Comparison of ENCODE assay signal across 20 cellular contexts in the genomic region with DNA sequence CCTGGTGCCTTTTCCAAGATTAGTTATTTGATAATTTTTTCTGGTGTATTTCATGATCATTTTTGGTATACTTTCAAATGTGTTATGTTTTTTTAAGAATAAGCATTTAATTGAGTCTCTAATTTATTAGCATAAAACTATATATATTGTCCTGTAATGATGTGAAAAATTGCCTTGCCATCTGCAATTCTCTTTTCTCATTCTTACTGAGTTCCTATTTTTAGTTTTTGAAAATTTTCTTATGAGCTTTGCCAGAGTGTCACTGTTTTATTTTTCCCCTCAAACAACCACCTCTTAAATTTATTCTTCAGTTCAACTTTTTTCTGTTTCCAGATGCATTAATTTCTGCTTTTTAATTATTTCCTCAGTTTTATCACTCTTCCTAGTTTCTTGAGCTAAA. TPM values are rescaled to one million over a fixed set of nuclear protein-coding genes. Genes with fewer than 3 reads are reported as not detected.
A peak's percentile ranks its signal among the peaks of the same experiment; 100 is the strongest.
DNase-seq lines count a peak whose midpoint lies in the region; ATAC-seq, FAIRE-seq and TF ChIP-seq lines count a peak whose summit lies in the region.
"Had no signal": no experiment of that assay in that cellular context is flagged by ENCODE, and none has a peak within 500 bp of the region (broad histone marks: within the 10 kb centered on the region; RNA-seq: fewer than 3 reads in every experiment).

No MANE protein-coding gene starts in this region.

- DNase-seq in activated T-cell treated with anti-CD3 and anti-CD28 coated beads, Interleukin-2, amount 50 U/mL, for 24 hours = no peak
- no peak for DNase-seq in activated T-cell treated with anti-CD3 and anti-CD28 coated beads, Interleukin-2, amount 50 U/mL, for 4 hours
- DNase-seq in GM19239 (ENCODE audit: insufficient read length, low spot score) = no peak
- DNase-seq in activated B cell treated with CpG ODN at 0.5 μM for 24 hours = no peak
- DNase-seq in naive thymus-derived CD4-positive, alpha-beta T cell = no peak
- DNase-seq in Caco-2 = no peak
- no peak for DNase-seq in hypothalamus (lab: John Stamatoyannopoulos, UW)
- DNase-seq in natural killer cell = no peak
- DNase-seq: DMS 273 treated with DMSO at 0.1 percent for 48 hours; HFFc6; NCI-H1105; NCI-H187 treated with DMSO at 0.1 percent for 48 hours; NCI-H526 treated with DMSO at 0.1 percent for 48 hours; NK-92 treated with Interleukin-12 subunit alpha and Interleukin-12 subunit beta, amount 100 ng/mL, for 24 hours; OCI-M1; RPMI8226 had no signal

- CTCF ChIA-PET in activated B cell treated with CpG ODN at 0.5 μM for 24 hours (lab: Charles Lee) (interaction anchor here (0.8 kb wide), 1 partner anchor 147 kb away, joined by 4 read pairs; no protein-coding TSS in a partner anchor), Caco-2 (lab: Charles Lee) (no interaction called here)
- CTCF ChIA-PET in naive thymus-derived CD4-positive, alpha-beta T cell (lab: Charles Lee) = interaction anchor here (0.9 to 1.5 kb wide), 2 partner anchors 58 to 115 kb away, joined by 3 read pairs; no protein-coding TSS in a partner anchor

- peaks cover 49% of the 10 kb centered on the region for H3K4me1 Mint-ChIP-seq in activated T-cell treated with anti-CD3 and anti-CD28 coated beads, Interleukin-2, amount 50 U/mL, for 24 hours (ENCODE audit: low read depth)
- H3K4me1 Mint-ChIP-seq in activated T-cell treated with anti-CD3 and anti-CD28 coated beads, Interleukin-2, amount 50 U/mL, for 4 hours (ENCODE audit: low read depth) = peaks cover 58% of the 10 kb centered on the region
- H3K4me1 Mint-ChIP-seq in activated B cell treated with CpG ODN at 0.5 μM for 24 hours (peaks cover 86% of the 10 kb centered on the region), Caco-2 (ENCODE audit: low read depth, unreplicated experiment) (no peaks in the 10 kb centered on the region), natural killer cell (peaks cover 62 to 74% of the 10 kb centered on the region in 2 donors)
- peaks cover 16 to 80% (median 66%) of the 10 kb centered on the region in 7 donors for H3K4me1 Mint-ChIP-seq in naive thymus-derived CD4-positive, alpha-beta T cell

- peak overlapping the region; percentile 28 for H3K27ac Mint-ChIP-seq in activated T-cell treated with anti-CD3 and anti-CD28 coated beads, Interleukin-2, amount 50 U/mL, for 24 hours
- peak overlapping the region; percentile 74 for H3K27ac Mint-ChIP-seq in activated B cell treated with CpG ODN at 0.5 μM for 24 hours
- H3K27ac Mint-ChIP-seq in naive thymus-derived CD4-positive, alpha-beta T cell = peak overlapping the region in 7 of 9 donors; percentile 3 to 86 (median 55)
- no peak overlapping the region for H3K27ac Mint-ChIP-seq in Caco-2 (ENCODE audit: unreplicated experiment)
- H3K27ac Mint-ChIP-seq in natural killer cell = peak overlapping the region in 1 of 2 donors; percentile 57
- H3K27ac Mint-ChIP-seq: HFFc6 had no signal

- no peaks in the 10 kb centered on the region for H3K9me3 ChIP-seq in naive thymus-derived CD4-positive, alpha-beta T cell (ENCODE audit: control insufficient read depth in 2 of 3, low read length in 3 of 3)
- H3K9me3 ChIP-seq in Caco-2 = no peaks in the 10 kb centered on the region

- H3K4me3 ChIP-seq in naive thymus-derived CD4-positive, alpha-beta T cell (ENCODE audit: low read length) = no peak overlapping the region
- no peak overlapping the region for H3K4me3 ChIP-seq in Caco-2 (ENCODE audit: low read depth, low read length)

- POLR2A ChIA-PET in activated B cell treated with CpG ODN at 0.5 μM for 24 hours (lab: Charles Lee) (interaction anchor here (1.1 kb wide), 1 partner anchor 17 kb away, joined by 5 read pairs; no protein-coding TSS in a partner anchor), Caco-2 (lab: Charles Lee) (no interaction called here)
- POLR2A ChIA-PET in naive thymus-derived CD4-positive, alpha-beta T cell (lab: Charles Lee) = no interaction called here

- FAIRE-seq in GM19239 (lab: Jason Lieb, UNC) = peak; percentile 4
- FAIRE-seq: H54, HepG2 had no signal

- TF ChIP-seq CTCF in activated B cell treated with CpG ODN at 0.5 μM for 24 hours (IDR thresholded peaks at IDR 0.05) (no peak), Caco-2 (IDR thresholded peaks at IDR 0.05; ENCODE audit: insufficient read depth in 1 of 2, low read depth in 1 of 2, low read length in 1 of 2, severe bottlenecking in 1 of 2, unreplicated experiment in 1 of 2) (no peak), natural killer cell (IDR thresholded peaks at IDR 0.05) (no peak)

- no TSS peak for BruUV-seq in Caco-2 (replicated peaks; lab: Mats Ljungman, UMichigan)

- no peaks in the 10 kb centered on the region for H3K9me3 Mint-ChIP-seq in activated T-cell treated with anti-CD3 and anti-CD28 coated beads, Interleukin-2, amount 50 U/mL, for 24 hours
- H3K9me3 Mint-ChIP-seq in activated T-cell treated with anti-CD3 and anti-CD28 coated beads, Interleukin-2, amount 50 U/mL, for 4 hours = no peaks in the 10 kb centered on the region
- H3K9me3 Mint-ChIP-seq in activated B cell treated with CpG ODN at 0.5 μM for 24 hours = no peaks in the 10 kb centered on the region
- H3K9me3 Mint-ChIP-seq in naive thymus-derived CD4-positive, alpha-beta T cell = no peaks in the 10 kb centered on the region
- H3K9me3 Mint-ChIP-seq in Caco-2 (ENCODE audit: unreplicated experiment) = no peaks in the 10 kb centered on the region
- no peaks in the 10 kb centered on the region for H3K9me3 Mint-ChIP-seq in natural killer cell

- H3K36me3 ChIP-seq in naive thymus-derived CD4-positive, alpha-beta T cell (ENCODE audit: control insufficient read depth in 2 of 3, insufficient read depth in 3 of 3, low read length in 3 of 3) = no peaks in the 10 kb centered on the region
- no peaks in the 10 kb centered on the region for H3K36me3 ChIP-seq in Caco-2 (ENCODE audit: control insufficient read depth, insufficient read depth, low read length)

- no peak overlapping the region for H3K27ac ChIP-seq in naive thymus-derived CD4-positive, alpha-beta T cell (ENCODE audit: low read depth, low read length)
- H3K27ac ChIP-seq: 22Rv1 had no signal

- no peaks in the 10 kb centered on the region for H3K27me3 Mint-ChIP-seq in activated T-cell treated with anti-CD3 and anti-CD28 coated beads, Interleukin-2, amount 50 U/mL, for 24 hours
- H3K27me3 Mint-ChIP-seq in activated T-cell treated with anti-CD3 and anti-CD28 coated beads, Interleukin-2, amount 50 U/mL, for 4 hours (ENCODE audit: low read depth) = no peaks in the 10 kb centered on the region
- H3K27me3 Mint-ChIP-seq in activated B cell treated with CpG ODN at 0.5 μM for 24 hours (no peaks in the 10 kb centered on the region), Caco-2 (ENCODE audit: insufficient read depth, unreplicated experiment) (no peaks in the 10 kb centered on the region), natural killer cell (ENCODE audit: low read depth in 2 of 2) (no peaks in the 10 kb centered on the region)
- no peaks in the 10 kb centered on the region for H3K27me3 Mint-ChIP-seq in naive thymus-derived CD4-positive, alpha-beta T cell

- intact Hi-C loops in activated B cell treated with CpG ODN at 0.5 μM for 24 hours (cut with micrococcal nuclease) = no loop called here
- intact Hi-C loops in naive thymus-derived CD4-positive, alpha-beta T cell (cut with micrococcal nuclease) = no loop called here
- intact Hi-C loops in Caco-2 (cut with micrococcal nuclease; ENCODE audit: unreplicated experiment) = no loop called here
- intact Hi-C loops in natural killer cell (cut with micrococcal nuclease) = loop anchor here (5.0 kb wide), 1 partner anchor 33 kb away; no protein-coding TSS in a partner anchor

- no peak for ATAC-seq in activated T-cell treated with anti-CD3 and anti-CD28 coated beads, Interleukin-2, amount 50 U/mL, for 4 hours
- ATAC-seq in activated B cell treated with CpG ODN at 0.5 μM for 24 hours (ENCODE audit: low read depth) (no peak), natural killer cell (no peak)
- ATAC-seq in naive thymus-derived CD4-positive, alpha-beta T cell = no peak
- ATAC-seq: HepG2 had no signal

- H3K4me3 Mint-ChIP-seq in activated T-cell treated with anti-CD3 and anti-CD28 coated beads, Interleukin-2, amount 50 U/mL, for 24 hours = no peak overlapping the region
- H3K4me3 Mint-ChIP-seq in activated T-cell treated with anti-CD3 and anti-CD28 coated beads, Interleukin-2, amount 50 U/mL, for 4 hours = no peak overlapping the region
- H3K4me3 Mint-ChIP-seq in activated B cell treated with CpG ODN at 0.5 μM for 24 hours (no peak overlapping the region), Caco-2 (ENCODE audit: unreplicated experiment) (no peak overlapping the region), natural killer cell (no peak overlapping the region)
- no peak overlapping the region for H3K4me3 Mint-ChIP-seq in naive thymus-derived CD4-positive, alpha-beta T cell
- H3K4me3 Mint-ChIP-seq: HFFc6 had no signal

- H3K36me3 Mint-ChIP-seq in activated T-cell treated with anti-CD3 and anti-CD28 coated beads, Interleukin-2, amount 50 U/mL, for 24 hours (ENCODE audit: low read depth) = peaks cover 44% of the 10 kb centered on the region
- peaks cover 20% of the 10 kb centered on the region for H3K36me3 Mint-ChIP-seq in activated T-cell treated with anti-CD3 and anti-CD28 coated beads, Interleukin-2, amount 50 U/mL, for 4 hours (ENCODE audit: insufficient read depth)
- H3K36me3 Mint-ChIP-seq in activated B cell treated with CpG ODN at 0.5 μM for 24 hours (ENCODE audit: low read depth) = peaks cover 45% of the 10 kb centered on the region
- H3K36me3 Mint-ChIP-seq in naive thymus-derived CD4-positive, alpha-beta T cell = peaks cover 0 to 37% (median 24%) of the 10 kb centered on the region in 5 donors
- no peaks in the 10 kb centered on the region for H3K36me3 Mint-ChIP-seq in Caco-2 (ENCODE audit: insufficient read depth, unreplicated experiment)
- H3K36me3 Mint-ChIP-seq in natural killer cell = no peaks in the 10 kb centered on the region

- no peaks in the 10 kb centered on the region for H3K27me3 ChIP-seq in naive thymus-derived CD4-positive, alpha-beta T cell (ENCODE audit: control insufficient read depth in 2 of 2, insufficient read depth in 2 of 2, low read length in 2 of 2)
- H3K27me3 ChIP-seq in Caco-2 (replicated peaks; ENCODE audit: control insufficient read depth, insufficient read depth, low read length) = no peaks in the 10 kb centered on the region

- peaks cover 10 to 14% of the 10 kb centered on the region in 2 donors for H3K4me1 ChIP-seq in naive thymus-derived CD4-positive, alpha-beta T cell (ENCODE audit: control insufficient read depth in 2 of 2, insufficient read depth in 2 of 2, low read length in 2 of 2)
- H3K4me1 ChIP-seq in Caco-2 = no peaks in the 10 kb centered on the region

RNA-seq across cellular contexts. Expression of a gene that starts 59.3 kb away (rescaled TPM):
- total RNA-seq in activated T-cell treated with anti-CD3 and anti-CD28 coated beads, Interleukin-2, amount 50 U/mL, for 4 hours = 10 to 100 TPM; 41.4 to 66.8 (median 63.3) TPM
- total RNA-seq in activated B cell treated with CpG ODN at 0.5 μM for 24 hours (122 and 146 TPM in 2 replicates), Caco-2 (2022) (not detected in 2 replicates), natural killer cell (100 to 1,000 TPM; 182 to 222 (median 183) TPM)
- total RNA-seq in naive thymus-derived CD4-positive, alpha-beta T cell = 100 to 1,000 TPM in 1 of 5 experiments, 10 to 100 TPM in 4; 72.5 to 180 (median 73.1) TPM
- polyA plus RNA-seq in naive thymus-derived CD4-positive, alpha-beta T cell = 10 to 100 TPM; 32.4 to 56.2 TPM
- total RNA-seq: HepG2, HFFc6 had no signal
- polyA plus RNA-seq: BJ had no signal

Comparison
In these comparisons a context has a peak if more than half of its experiments do, and no peak if none do; other contexts are left out.
1. RNA of a gene that starts 59.3 kb away (total RNA-seq): 182 to 222 TPM in natural killer cell, 122 to 146 TPM in activated B cell treated with CpG ODN at 0.5 μM for 24 hours, 72.5 to 180 TPM in naive thymus-derived CD4-positive, alpha-beta T cell and 41.4 to 66.8 TPM in activated T-cell treated with anti-CD3 and anti-CD28 coated beads, Interleukin-2, amount 50 U/mL, for 4 hours; not detected in Caco-2; every median in the first group is over 10 times any median in the second.